ENCODE assay signal across 21 cellular contexts in genomic region chr19:4652075-4652474, GRCh38. TPM values are rescaled to one million over a fixed set of nuclear protein-coding genes. Genes with fewer than 3 reads are reported as not detected.
A peak's percentile ranks its signal among the peaks of the same experiment; 100 is the strongest.
DNase-seq lines count a peak whose midpoint lies in the region; ATAC-seq, FAIRE-seq and TF ChIP-seq lines count a peak whose summit lies in the region.
"Had no signal": no experiment of that assay in that cellular context is flagged by ENCODE, and none has a peak within 500 bp of the region (broad histone marks: within the 10 kb centered on the region; RNA-seq: fewer than 3 reads in every experiment).

No MANE protein-coding gene starts in this region.

- H4K8ac ChIP-seq in mesenchymal stem cell (ENCODE audit: low read length) (no peak overlapping the region), trophoblast cell (ENCODE audit: low read depth, low read length) (no peak overlapping the region)

- in situ Hi-C loops in GM12878 (cut with MboI), result no loop called here

- H3K27me3 ChIP-seq in GM12878 (replicated peaks in 1 of 2; ENCODE audit: control insufficient read depth in 2 of 2, insufficient read depth in 2 of 2, low read length in 1 of 2) (no peaks in the 10 kb centered on the region), mesenchymal stem cell (ENCODE audit: control insufficient read depth in 1 of 2, insufficient read depth in 1 of 2, low read length in 2 of 2) (no peaks in the 10 kb centered on the region), trophoblast cell (ENCODE audit: insufficient read depth, low read length) (no peaks in the 10 kb centered on the region)
- H3K27me3 ChIP-seq: BE2C had no signal

- no peak for TF ChIP-seq CTCF in GM12878 (IDR thresholded peaks at IDR 0.05 in 2 of 3, conservative IDR thresholded peaks at IDR 0.05 in 1 of 3; ENCODE audit: control insufficient read depth in 2 of 3, extremely low read depth in 1 of 3, insufficient read depth in 1 of 3, low read depth in 3 of 3, low read length in 3 of 3)

- peak; percentile 36 for TF ChIP-seq POLR2A in GM12878 (IDR thresholded peaks at IDR 0.05; ENCODE audit: low read depth, low read length)

- no peaks in the 10 kb centered on the region for H4K20me1 ChIP-seq in GM12878 (ENCODE audit: control insufficient read depth, insufficient read depth)

- H4K91ac ChIP-seq in mesenchymal stem cell (ENCODE audit: low read length), result peak overlapping the region; percentile 63
- no peak overlapping the region for H4K91ac ChIP-seq in trophoblast cell (ENCODE audit: low read depth, low read length)

- SMC1A ChIA-PET in GM12878 (lab: Charles Lee; ENCODE audit: uncharacterized antibody, unreplicated experiment), result no interaction called here

- H3K4me2 ChIP-seq in GM12878 (ENCODE audit: control insufficient read depth, insufficient read depth) (no peak overlapping the region), mesenchymal stem cell (ENCODE audit: low read length, poor library complexity, severe bottlenecking) (no peak overlapping the region), trophoblast cell (ENCODE audit: low read length) (no peak overlapping the region)
- H3K4me2 ChIP-seq: GM23338 had no signal

- POLR2A ChIA-PET in GM12878 (lab: Charles Lee), result no interaction called here

- H3K4me3 ChIP-seq in GM12878 (no peak overlapping the region), mesenchymal stem cell (ENCODE audit: insufficient read depth in 1 of 2, low read depth in 1 of 2, low read length in 2 of 2) (peak overlapping the region in 1 of 2 experiments; percentile 24), trophoblast cell (ENCODE audit: low read depth, low read length) (peak overlapping the region; percentile 23)
- H3K4me3 ChIP-seq: GM23338 had no signal

- no peaks in the 10 kb centered on the region for H3K9me3 ChIP-seq in GM12878 (replicated peaks; ENCODE audit: control insufficient read depth, insufficient read depth, low read length)
- H3K9me3 ChIP-seq in mesenchymal stem cell (ENCODE audit: control insufficient read depth, low read length), result no peaks in the 10 kb centered on the region
- H3K9me3 ChIP-seq in trophoblast cell (ENCODE audit: insufficient read depth, low read depth, low read length), result peaks cover 7% of the 10 kb centered on the region
- H3K9me3 ChIP-seq: BE2C had no signal

- H3K18ac ChIP-seq in mesenchymal stem cell (ENCODE audit: low read depth in 1 of 2, low read length in 2 of 2), result no peak overlapping the region
- no peak overlapping the region for H3K18ac ChIP-seq in trophoblast cell (ENCODE audit: low read length)

- BruUV-seq in GM12878 (replicated peaks; lab: Mats Ljungman, UMichigan), result no TSS peak

- no peak for TF ChIP-seq RAD21 in GM12878 (IDR thresholded peaks at IDR 0.05; ENCODE audit: insufficient read depth, low read depth, low read length)

- H2BK15ac ChIP-seq in mesenchymal stem cell (ENCODE audit: low read depth, poor library complexity, severe bottlenecking), result peak overlapping the region; percentile 46

- RAD21 ChIA-PET in GM12878 (lab: Charles Lee; ENCODE audit: unreplicated experiment), result no interaction called here

- intact Hi-C loops in GM12878 (cut with micrococcal nuclease; ENCODE audit: unreplicated experiment), result no loop called here

- DNase-seq in D341Med (ENCODE audit: low spot score), result peak; percentile 32
- no peak for DNase-seq in GM12878 (ENCODE audit: low read depth, low spot score)
- DNase-seq in mesenchymal stem cell, result no peak
- DNase-seq in trophoblast cell, result no peak
- no peak for DNase-seq in SKM-1 treated with dmso at 0.1 percent for 144 hours (lab: John Stamatoyannopoulos, UW; ENCODE audit: unreplicated experiment)
- no peak for DNase-seq in stimulated activated naive CD4-positive, alpha-beta T cell (lab: John Stamatoyannopoulos, UW)
- DNase-seq: ACHN; BE2C; C1 segment of cervical spinal cord; CD4-positive, CD25-positive, alpha-beta regulatory T cell; CD8-positive, alpha-beta memory T cell; COR-L47; HCEC 1CT; IMR-90 had no signal

- H2BK120ac ChIP-seq in mesenchymal stem cell (ENCODE audit: low read depth, low read length) (no peak overlapping the region), trophoblast cell (ENCODE audit: insufficient read depth, low read length, poor library complexity) (no peak overlapping the region)

- H3K23ac ChIP-seq in mesenchymal stem cell (ENCODE audit: low read length in 2 of 2) (no peak overlapping the region), trophoblast cell (ENCODE audit: low read length) (no peak overlapping the region)

- no peak for FAIRE-seq in GM12878 (lab: Jason Lieb, UNC)
- FAIRE-seq: A204.1, D721Med, G401.6, GM12892, H54 had no signal

- H3K14ac ChIP-seq in mesenchymal stem cell (ENCODE audit: low read length in 2 of 2) (no peak overlapping the region), trophoblast cell (ENCODE audit: low read length) (no peak overlapping the region)

- no peak for TF ChIP-seq EP300 in GM12878 (IDR thresholded peaks at IDR 0.05; ENCODE audit: borderline replicate concordance in 1 of 2, control insufficient read depth in 1 of 2, low read depth in 2 of 2, low read length in 2 of 2)

- peaks cover 7% of the 10 kb centered on the region; the same call in 1 of the 2 replicates for H3K4me1 ChIP-seq in GM12878 (ENCODE audit: control insufficient read depth, insufficient read depth, low read length)
- H3K4me1 ChIP-seq in mesenchymal stem cell (ENCODE audit: control insufficient read depth, insufficient read depth, low read depth, low read length), result peaks cover 11% of the 10 kb centered on the region
- H3K4me1 ChIP-seq in trophoblast cell (ENCODE audit: control insufficient read depth in 1 of 2, insufficient read depth in 2 of 2, low read length in 2 of 2), result peaks cover 0 to under 1% of the 10 kb centered on the region in 2 experiments
- H3K4me1 ChIP-seq: BE2C had no signal

- no peak overlapping the region for H2BK12ac ChIP-seq in mesenchymal stem cell (ENCODE audit: low read length in 2 of 2)
- H2BK12ac ChIP-seq in trophoblast cell (ENCODE audit: low read length), result no peak overlapping the region

- no peak overlapping the region for H2BK5ac ChIP-seq in mesenchymal stem cell (ENCODE audit: low read depth, low read length, poor library complexity, severe bottlenecking)
- H2BK5ac ChIP-seq in trophoblast cell (ENCODE audit: low read depth, low read length, poor library complexity), result no peak overlapping the region

- H3K79me1 ChIP-seq in mesenchymal stem cell (replicated peaks; ENCODE audit: low read length, poor library complexity, severe bottlenecking) (peaks cover 34% of the 10 kb centered on the region), trophoblast cell (ENCODE audit: low read length) (no peaks in the 10 kb centered on the region)

- CTCF ChIA-PET in GM12878 (lab: Yijun Ruan, JAX), result no interaction called here

- no peaks in the 10 kb centered on the region; the same call in 1 of the 2 replicates for H3K79me2 ChIP-seq in GM12878 (ENCODE audit: control insufficient read depth, insufficient read depth, low read length)
- no peaks in the 10 kb centered on the region for H3K79me2 ChIP-seq in trophoblast cell (ENCODE audit: control insufficient read depth, insufficient read depth, low read length, poor library complexity)

- ATAC-seq in GM12878, result no peak
- ATAC-seq: GM23338 had no signal

- H2AFZ ChIP-seq in GM12878 (ENCODE audit: control insufficient read depth, low read depth, low read length) (no peak overlapping the region), mesenchymal stem cell (ENCODE audit: low read depth, low read length) (no peak overlapping the region), trophoblast cell (ENCODE audit: insufficient read depth, low read length, poor library complexity) (no peak overlapping the region)
- H2AFZ ChIP-seq: GM23338 had no signal

- H4K12ac ChIP-seq in trophoblast cell (ENCODE audit: low read depth, low read length), result no peak overlapping the region

- H3K4ac ChIP-seq in mesenchymal stem cell (ENCODE audit: low read depth in 1 of 2, low read length in 2 of 2) (no peak overlapping the region), trophoblast cell (ENCODE audit: low read depth, low read length) (no peak overlapping the region)

- H3K9ac ChIP-seq in GM12878 (ENCODE audit: control insufficient read depth, insufficient read depth, low read length) (no peak overlapping the region), mesenchymal stem cell (ENCODE audit: low read length) (no peak overlapping the region), trophoblast cell (ENCODE audit: low read length) (no peak overlapping the region)

- H2AK5ac ChIP-seq in mesenchymal stem cell (ENCODE audit: low read length, severe bottlenecking), result no peak overlapping the region
- no peak overlapping the region for H2AK5ac ChIP-seq in trophoblast cell (ENCODE audit: low read length)

- peaks cover 2 to 4% of the 10 kb centered on the region in 2 experiments; a peak in 3 of 4 replicates for H3K36me3 ChIP-seq in GM12878 (ENCODE audit: control insufficient read depth in 2 of 2, insufficient read depth in 2 of 2, low read length in 1 of 2)
- H3K36me3 ChIP-seq in mesenchymal stem cell (ENCODE audit: control insufficient read depth in 1 of 2, insufficient read depth in 2 of 2, low read depth in 1 of 2, low read length in 2 of 2), result peaks cover 18 to 59% of the 10 kb centered on the region in 2 experiments
- peaks cover 28 to 36% of the 10 kb centered on the region in 2 experiments for H3K36me3 ChIP-seq in trophoblast cell (ENCODE audit: control insufficient read depth in 1 of 2, insufficient read depth in 2 of 2, low read length in 2 of 2)

- 97% methylated on average over 44 of the region's 44 CpGs for WGBS in GM12878 (ENCODE audit: insufficient coverage, insufficient replicate concordance, low lambda C conversion rate, missing lambda C conversion rate)
- WGBS in mesenchymal stem cell, result 98% methylated on average over 40 of the region's 44 CpGs
- no CpG with 5 or more reads among the region's 44 CpGs for WGBS in trophoblast cell (ENCODE audit: extremely low coverage, insufficient coverage, insufficient read length)

- no peak overlapping the region for H3K27ac ChIP-seq in GM12878 (ENCODE audit: control insufficient read depth, insufficient read depth)
- H3K27ac ChIP-seq in mesenchymal stem cell (ENCODE audit: low read length, poor library complexity, severe bottlenecking), result no peak overlapping the region
- no peak overlapping the region for H3K27ac ChIP-seq in trophoblast cell (ENCODE audit: low read depth, low read length)
- H3K27ac ChIP-seq: HL-60 had no signal

RNA-seq across cellular contexts. Expression of gene TNFAIP8L1, which starts 12.8 kb away (rescaled TPM):
- total RNA-seq in GM12878 (2013; cell fraction: nucleolus; rRNA removed), result 17.9 and 19.3 TPM in 2 replicates
- 5.0 TPM in 2 replicates for total RNA-seq in GM12878 (2014; rRNA removed)
- 8.3 and 8.7 TPM in 2 replicates for total RNA-seq in GM12878 (2014; rRNA removed; fragmentation: Illumina TruSeq; extraction: Trizol)
- 12.7 and 14.3 TPM in 2 replicates for total RNA-seq in GM12878 (2021)
- polyA plus RNA-seq in GM12878 (2011; ENCODE audit: low read depth), result 4.5 TPM
- 7.6 and 9.0 TPM in 2 replicates for polyA plus RNA-seq in GM12878 (2011; rRNA removed)
- 14.0 and 14.6 TPM in 2 replicates for polyA plus RNA-seq in GM12878 (2011; cell fraction: cytosol; rRNA removed)
- polyA plus RNA-seq in GM12878 (2011; cell fraction: nucleus; rRNA removed), result 4.2 and 6.9 TPM in 2 replicates
- polyA plus RNA-seq in GM12878 (2012), result 7.7 and 9.0 TPM in 2 replicates
- 4.6 and 8.6 TPM in 2 replicates for polyA plus RNA-seq in GM12878 (2014; fragmentation: Illumina TruSeq; extraction: Trizol)
- 1 to 10 TPM in 1 of 2 experiments, under 1 TPM in 1; 0.93 to 2.4 TPM for polyA plus RNA-seq in GM12878 (2014; fragmentation: Nextera tagmentation; extraction: Ambion mirVana)
- 12.4 and 13.1 TPM in 2 replicates for polyA plus RNA-seq in GM12878 (2014; rRNA removed)
- polyA plus RNA-seq in GM12878 (2016; fragmentation: Nextera tagmentation; extraction: Ambion mirVana), result 1 to 10 TPM; 8.3 to 9.2 TPM
- polyA minus RNA-seq in GM12878 (2011; rRNA and poly(A)+ RNA removed), result 6.7 and 13.4 TPM in 2 replicates
- 5.9 and 6.3 TPM in 2 replicates for polyA minus RNA-seq in GM12878 (2011; cell fraction: cytosol; rRNA and poly(A)+ RNA removed)
- 4.1 and 6.6 TPM in 2 replicates for polyA minus RNA-seq in GM12878 (2011; cell fraction: nucleus; rRNA and poly(A)+ RNA removed)
- polyA plus RNA-seq in mesenchymal stem cell (2013, experiment 1 of 2), result 6.1 TPM
- 6.6 TPM for polyA plus RNA-seq in mesenchymal stem cell (2013, experiment 2 of 2)
- polyA plus RNA-seq in trophoblast cell (2013), result 6.4 and 7.0 TPM in 2 replicates

RNA-seq across cellular contexts. Expression of gene MYDGF, which starts 18.1 kb away (rescaled TPM):
- total RNA-seq in GM12878 (2013; cell fraction: nucleolus; rRNA removed), result 25.3 and 26.6 TPM in 2 replicates
- total RNA-seq in GM12878 (2014; rRNA removed) (68.7 and 83.5 TPM in 2 replicates), GM12878 (2014; rRNA removed; fragmentation: Illumina TruSeq; extraction: Trizol) (46.0 and 50.2 TPM in 2 replicates), GM12878 (2021) (57.4 and 64.7 TPM in 2 replicates)
- 61.8 TPM for polyA plus RNA-seq in GM12878 (2011; ENCODE audit: low read depth)
- polyA plus RNA-seq in GM12878 (2011; rRNA removed) (31.3 and 45.6 TPM in 2 replicates), GM12878 (2014; fragmentation: Illumina TruSeq; extraction: Trizol) (17.9 and 39.1 TPM in 2 replicates), GM12878 (2014; fragmentation: Nextera tagmentation; extraction: Ambion mirVana) (10 to 100 TPM in 1 of 2 experiments, 1 to 10 TPM in 1; 2.3 to 18.5 TPM), GM12878 (2014; rRNA removed) (92.8 and 96.7 TPM in 2 replicates), GM12878 (2016; fragmentation: Nextera tagmentation; extraction: Ambion mirVana) (100 to 1,000 TPM; 183 to 196 TPM)
- polyA plus RNA-seq in GM12878 (2011; cell fraction: cytosol; rRNA removed), result 72.7 and 135 TPM in 2 replicates
- polyA plus RNA-seq in GM12878 (2011; cell fraction: nucleus; rRNA removed), result 44.9 and 47.5 TPM in 2 replicates
- polyA plus RNA-seq in GM12878 (2012), result 111 and 140 TPM in 2 replicates
- polyA minus RNA-seq in GM12878 (2011; rRNA and poly(A)+ RNA removed), result 15.4 and 26.8 TPM in 2 replicates
- polyA minus RNA-seq in GM12878 (2011; cell fraction: cytosol; rRNA and poly(A)+ RNA removed), result 14.0 and 15.4 TPM in 2 replicates
- 7.4 and 12.1 TPM in 2 replicates for polyA minus RNA-seq in GM12878 (2011; cell fraction: nucleus; rRNA and poly(A)+ RNA removed)
- 184 TPM for polyA plus RNA-seq in mesenchymal stem cell (2013, experiment 1 of 2)
- 188 TPM for polyA plus RNA-seq in mesenchymal stem cell (2013, experiment 2 of 2)
- 117 and 124 TPM in 2 replicates for polyA plus RNA-seq in trophoblast cell (2013)
